14 cellular contexts compared by ENCODE assay signal in the genomic region with DNA sequence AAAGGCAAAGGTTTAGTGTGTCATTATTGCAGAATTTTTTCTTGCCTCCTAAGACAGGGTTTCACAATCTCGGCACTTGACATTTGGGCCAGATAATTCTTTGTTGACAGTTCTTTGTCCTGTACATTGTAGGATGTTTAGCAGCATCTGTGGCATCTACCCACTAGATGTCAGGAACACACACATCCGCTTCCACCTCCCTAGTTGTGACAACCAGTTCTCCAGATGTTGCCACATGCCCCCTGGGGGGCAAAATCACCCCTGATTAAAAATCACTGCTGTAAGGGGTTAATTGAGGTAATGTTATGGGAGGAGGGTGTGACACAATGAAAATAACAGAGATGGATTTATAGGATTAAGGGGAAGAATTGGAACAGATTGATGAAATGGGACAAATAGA.
DNase-seq lines count a peak whose midpoint lies in the region; ATAC-seq and TF ChIP-seq lines count a peak whose summit lies in the region.
"Had no signal": no experiment of that assay in that cellular context is flagged by ENCODE, and none has a peak within 500 bp of the region (broad histone marks: within the 10 kb centered on the region; RNA-seq: fewer than 3 reads in every experiment).

No MANE protein-coding gene starts in this region.

- H3K4me2 ChIP-seq in BLaER1 treated with 17β-estradiol and CSF1 and Interleukin-3, amounts not matched to agents 10 nM and 100 nM: peak overlapping the region in 8 of 11 experiments; percentile 53 to 74 (median 64); a peak in 16 of 22 replicates
- H3K4me2 ChIP-seq: A549 had no signal

- DNase-seq in BE2C (peak; percentile 8), NCI-H69 (lab: John Stamatoyannopoulos, UW) (peak; percentile 64), endothelial cell (ENCODE audit: low spot score) (no peak), occipital lobe (lab: John Stamatoyannopoulos, UW) (no peak), heart right ventricle (no peak)
- DNase-seq: C1 segment of cervical spinal cord; CD4-positive, alpha-beta T cell; DMS79; EL; GOT3; H9 had no signal

- intact Hi-C loops in heart right ventricle (cut with DNase I): loop anchor here in 8 of 10 donors (2.0 to 5.0 kb wide), 4 partner anchors 232 to 247 kb away; no protein-coding TSS in a partner anchor

- peaks cover 10 to 76% (median 42%) of the 10 kb centered on the region in 11 experiments; a peak in 19 of 22 replicates for H4K20me1 ChIP-seq in BLaER1 treated with 17β-estradiol and CSF1 and Interleukin-3, amounts not matched to agents 10 nM and 100 nM

- TF ChIP-seq CTCF in BE2C (IDR thresholded peaks at IDR 0.05; ENCODE audit: low read depth, low read length) (no peak), endothelial cell (IDR thresholded peaks at IDR 0.05; ENCODE audit: unreplicated experiment) (no peak), heart right ventricle (IDR thresholded peaks at IDR 0.05) (no peak)

- ATAC-seq in heart right ventricle: no peak
- no peak for ATAC-seq in GM18511 (IDR thresholded peaks at IDR 0.05; ENCODE audit: unreplicated experiment)

- no peaks in the 10 kb centered on the region for H3K27me3 Mint-ChIP-seq in endothelial cell (ENCODE audit: unreplicated experiment)
- H3K27me3 Mint-ChIP-seq: CD4-positive, alpha-beta T cell had no signal

- H3K9me3 Mint-ChIP-seq in endothelial cell (ENCODE audit: unreplicated experiment): no peaks in the 10 kb centered on the region
- H3K9me3 Mint-ChIP-seq: CD4-positive, alpha-beta T cell; H9 had no signal

- peaks cover 31% of the 10 kb centered on the region for H3K4me1 Mint-ChIP-seq in endothelial cell (ENCODE audit: unreplicated experiment)

- H3K9ac ChIP-seq in BLaER1 treated with 17β-estradiol and CSF1 and Interleukin-3, amounts not matched to agents 10 nM and 100 nM: peak overlapping the region in 6 of 11 experiments; percentile 27 to 77 (median 66); a peak in 10 of 22 replicates

- no peaks in the 10 kb centered on the region for H3K9me3 ChIP-seq in BE2C
- H3K9me3 ChIP-seq in BLaER1 treated with 17β-estradiol and CSF1 and Interleukin-3, amounts not matched to agents 10 nM and 100 nM (replicated peaks in 1 of 11): no peaks in the 10 kb centered on the region
- H3K9me3 ChIP-seq in heart right ventricle: no peaks in the 10 kb centered on the region
- H3K9me3 ChIP-seq: A549 had no signal

- peak overlapping the region in 8 of 11 experiments; percentile 8 to 97 (median 73); a peak in 13 of 22 replicates for H3K27ac ChIP-seq in BLaER1 treated with 17β-estradiol and CSF1 and Interleukin-3, amounts not matched to agents 10 nM and 100 nM
- H3K27ac ChIP-seq in heart right ventricle: no peak overlapping the region
- H3K27ac ChIP-seq: A549 had no signal

- H3K27ac Mint-ChIP-seq in endothelial cell (ENCODE audit: unreplicated experiment): peak overlapping the region; percentile 8
- H3K27ac Mint-ChIP-seq: CD4-positive, alpha-beta T cell had no signal

- no peaks in the 10 kb centered on the region for H3K27me3 ChIP-seq in BE2C
- no peaks in the 10 kb centered on the region for H3K27me3 ChIP-seq in BLaER1 treated with 17β-estradiol and CSF1 and Interleukin-3, amounts not matched to agents 10 nM and 100 nM
- no peaks in the 10 kb centered on the region for H3K27me3 ChIP-seq in heart right ventricle

- WGBS in heart right ventricle, 2 donors: 80 to 81% methylated on average over 2 of the region's 2 CpGs

- H3K4me3 ChIP-seq in BE2C (ENCODE audit: low read depth, low read length): no peak overlapping the region
- no peak overlapping the region for H3K4me3 ChIP-seq in BLaER1 treated with 17β-estradiol and CSF1 and Interleukin-3, amounts not matched to agents 10 nM and 100 nM
- no peak overlapping the region for H3K4me3 ChIP-seq in heart right ventricle
- H3K4me3 ChIP-seq: A549 had no signal

- no peak overlapping the region for H3K4me3 Mint-ChIP-seq in endothelial cell (ENCODE audit: unreplicated experiment)
- H3K4me3 Mint-ChIP-seq: CD4-positive, alpha-beta T cell; H9 had no signal

- no peaks in the 10 kb centered on the region for H3K36me3 ChIP-seq in BE2C
- H3K36me3 ChIP-seq in BLaER1 treated with 17β-estradiol and CSF1 and Interleukin-3, amounts not matched to agents 10 nM and 100 nM: peaks cover 0 to 42% (median 11%) of the 10 kb centered on the region in 11 experiments; a peak in 14 of 22 replicates
- no peaks in the 10 kb centered on the region for H3K36me3 ChIP-seq in heart right ventricle

- H3K36me3 Mint-ChIP-seq in endothelial cell (ENCODE audit: low read depth, unreplicated experiment): no peaks in the 10 kb centered on the region

- H3K4me1 ChIP-seq in BE2C (no peaks in the 10 kb centered on the region), heart right ventricle (peaks cover 0 to 3% (median 0%) of the 10 kb centered on the region in 9 donors)
- peaks cover 26 to 95% (median 83%) of the 10 kb centered on the region in 10 experiments for H3K4me1 ChIP-seq in BLaER1 treated with 17β-estradiol and CSF1 and Interleukin-3, amounts not matched to agents 10 nM and 100 nM

Comparison
In these comparisons a context has a peak if more than half of its experiments do, and no peak if none do; other contexts are left out.
1. DNase-seq: peak in BE2C (single experiment) and NCI-H69 (single experiment); none in endothelial cell (single experiment), occipital lobe (single experiment) and heart right ventricle (0 of 2).
2. H3K27ac ChIP-seq: peak in BLaER1 treated with 17β-estradiol and CSF1 and Interleukin-3, amounts not matched to agents 10 nM and 100 nM (8 of 11); none in heart right ventricle (0 of 10).